In genomic region chr19:49552749-49553148, GRCh38 we compare ENCODE assay signal across 12 cellular contexts. TPM values are rescaled to one million over a fixed set of nuclear protein-coding genes. Genes with fewer than 3 reads are reported as not detected.
DNase-seq lines count a peak whose midpoint lies in the region; FAIRE-seq and TF ChIP-seq lines count a peak whose summit lies in the region.
"Had no signal": no experiment of that assay in that cellular context is flagged by ENCODE, and none has a peak within 500 bp of the region (broad histone marks: within the 10 kb centered on the region; RNA-seq: fewer than 3 reads in every experiment).

No MANE protein-coding gene starts in this region.

- peak; percentile 14 for TF ChIP-seq POLR2A in transverse colon (IDR thresholded peaks at IDR 0.05)

- H3K27me3 ChIP-seq in keratinocyte (ENCODE audit: control insufficient read depth, extremely low read depth, insufficient read depth, low read length) (no peaks in the 10 kb centered on the region), transverse colon (no peaks in the 10 kb centered on the region)

- no peak overlapping the region for H3K9ac ChIP-seq in keratinocyte (ENCODE audit: control insufficient read depth, extremely low read depth, insufficient read depth, low read length)

- no peak overlapping the region for H2AFZ ChIP-seq in keratinocyte (ENCODE audit: control insufficient read depth, low read length)

- peaks cover 15% of the 10 kb centered on the region for H3K4me1 ChIP-seq in keratinocyte (ENCODE audit: control insufficient read depth, extremely low read depth, insufficient read depth, low read length)
- H3K4me1 ChIP-seq in transverse colon: peaks cover 22 to 63% (median 48%) of the 10 kb centered on the region in 4 donors

- H3K9me1 ChIP-seq in keratinocyte (ENCODE audit: control insufficient read depth, extremely low read depth, insufficient read depth, low read length): no peaks in the 10 kb centered on the region

- in situ Hi-C loops in transverse colon (cut with MboI; ENCODE audit: low pct_ligation_motif_present in 1 of 4, low pct_unique_long_range_greater_than_20kb in 1 of 4, low sequenced_read_pairs in 3 of 4): no loop called here

- no peaks in the 10 kb centered on the region for H4K20me1 ChIP-seq in keratinocyte (ENCODE audit: control insufficient read depth, extremely low read depth, insufficient read depth, low read length)

- H3K4me3 ChIP-seq in keratinocyte (ENCODE audit: control insufficient read depth in 2 of 3, extremely low read depth in 1 of 3, insufficient read depth in 2 of 3, low read depth in 1 of 3, low read length in 3 of 3): no peak overlapping the region
- H3K4me3 ChIP-seq in transverse colon: no peak overlapping the region

- TF ChIP-seq CTCF in keratinocyte (optimal IDR thresholded peaks at IDR 0.05 in 1 of 3, IDR thresholded peaks at IDR 0.05 in 1 of 3, conservative IDR thresholded peaks at IDR 0.05 in 1 of 3; ENCODE audit: extremely low read depth in 1 of 3, insufficient read depth in 2 of 3, low read length in 3 of 3) (no peak), transverse colon (IDR thresholded peaks at IDR 0.05) (no peak)

- intact Hi-C loops in transverse colon (cut with DNase I; ENCODE audit: low total_unique reads): no loop called here
- intact Hi-C loops in posterior vena cava (cut with DNase I): no loop called here

- H3K36me3 ChIP-seq in keratinocyte (ENCODE audit: control insufficient read depth in 2 of 2, extremely low read depth in 1 of 2, insufficient read depth in 2 of 2, low read length in 2 of 2) (peaks cover 12 to 19% of the 10 kb centered on the region in 2 experiments), transverse colon (peaks cover 0 to 15% (median 6%) of the 10 kb centered on the region in 4 donors)

- H3K4me2 ChIP-seq in keratinocyte (ENCODE audit: control insufficient read depth, extremely low read depth, insufficient read depth, low read depth, low read length): no peak overlapping the region

- H3K9me3 ChIP-seq in keratinocyte (ENCODE audit: control insufficient read depth, low read depth, low read length): no peaks in the 10 kb centered on the region
- H3K9me3 ChIP-seq in transverse colon: no peaks in the 10 kb centered on the region

- 36 to 46% methylated on average over 6 to 11 of the region's 11 CpGs for WGBS in transverse colon (ENCODE audit: low coverage in 1 of 2), 2 donors

- dilution Hi-C loops in keratinocyte (cut with MboI; ENCODE audit: extremely low pct_ligation_motif_present, low sequenced_read_pairs): no loop called here

- no peak for TF ChIP-seq EP300 in transverse colon (IDR thresholded peaks at IDR 0.05; ENCODE audit: low read depth)

- no peaks in the 10 kb centered on the region for H3K79me2 ChIP-seq in keratinocyte (ENCODE audit: control insufficient read depth, insufficient read depth, low read length)

- FAIRE-seq in keratinocyte (lab: Jason Lieb, UNC) (peak; percentile 78), urothelium cell line (lab: Jason Lieb, UNC) (no peak)

- no peak overlapping the region for H3K27ac ChIP-seq in keratinocyte (ENCODE audit: control insufficient read depth, insufficient read depth, low read length)
- peak overlapping the region; percentile 78 to 87 (median 84) for H3K27ac ChIP-seq in transverse colon

- peak; percentile 18 to 73 (median 54) for DNase-seq in stimulated activated naive CD4-positive, alpha-beta T cell (lab: John Stamatoyannopoulos, UW)
- DNase-seq in stimulated activated naive CD4-positive, alpha-beta T cell treated with Interleukin-2 at 50 U/mL for 16 hours (lab: John Stamatoyannopoulos, UW): no peak
- peak; percentile 60 for DNase-seq in activated T-cell treated with anti-CD3 and anti-CD28 coated beads, Interleukin-2, amount 50 U/mL, for 1 hour
- DNase-seq in keratinocyte (ENCODE audit: low read depth, low spot score) (no peak), transverse colon (no peak), urothelium cell line (ENCODE audit: low spot score) (no peak), posterior vena cava (ENCODE audit: low spot score) (no peak), NCI-H226 (no peak)
- DNase-seq: activated effector memory CD4-positive, alpha-beta T cell treated with Interleukin-2 at 50 U/mL for 16 hours; NCI-H2081 treated with DMSO at 0.1 percent for 48 hours had no signal

RNA-seq across cellular contexts. Expression of gene RCN3, which starts 24.9 kb away (rescaled TPM):
- 0.10 to 0.14 TPM in 2 of 3 replicates, not detected in the other for polyA plus RNA-seq in keratinocyte
- polyA plus RNA-seq in keratinocyte (2011; ENCODE audit: low read depth): 0.30 TPM
- polyA plus RNA-seq in keratinocyte (2011; cell fraction: cytosol; rRNA removed): 0.11 TPM in 1 of 2 replicates, not detected in the other
- polyA plus RNA-seq in keratinocyte (2011; cell fraction: nucleus; rRNA removed): 0.28 and 0.59 TPM in 2 replicates
- polyA plus RNA-seq in keratinocyte (2012; ENCODE audit: low replicate concordance): 0.23 and 0.45 TPM in 2 replicates
- 0.30 TPM in 1 of 3 replicates, not detected in the others for polyA minus RNA-seq in keratinocyte
- not detected for polyA minus RNA-seq in keratinocyte (2011; cell fraction: cytosol; rRNA and poly(A)+ RNA removed)
- polyA minus RNA-seq in keratinocyte (2011; cell fraction: nucleus; rRNA and poly(A)+ RNA removed): not detected in 2 replicates
- total RNA-seq in transverse colon (100 to 1,000 TPM in 1 of 4 donors, 10 to 100 TPM in 3; 26.2 to 119 (median 57.4) TPM), posterior vena cava (100 to 1,000 TPM in 1 of 2 donors, 10 to 100 TPM in 1; 94.0 to 128 TPM)

RNA-seq across cellular contexts. Expression of gene NOSIP, which starts 27.6 kb away (rescaled TPM):
- 36.6 to 63.6 TPM (median 42.7 TPM) in 3 replicates for polyA plus RNA-seq in keratinocyte
- 32.6 TPM for polyA plus RNA-seq in keratinocyte (2011; ENCODE audit: low read depth)
- polyA plus RNA-seq in keratinocyte (2011; cell fraction: cytosol; rRNA removed): 27.3 and 64.3 TPM in 2 replicates
- polyA plus RNA-seq in keratinocyte (2011; cell fraction: nucleus; rRNA removed): 59.7 and 72.5 TPM in 2 replicates
- polyA plus RNA-seq in keratinocyte (2012; ENCODE audit: low replicate concordance): 47.6 and 59.5 TPM in 2 replicates
- 53.5 to 99.5 TPM (median 61.1 TPM) in 3 replicates for polyA minus RNA-seq in keratinocyte
- polyA minus RNA-seq in keratinocyte (2011; cell fraction: cytosol; rRNA and poly(A)+ RNA removed): 64.5 TPM
- polyA minus RNA-seq in keratinocyte (2011; cell fraction: nucleus; rRNA and poly(A)+ RNA removed): 19.3 and 27.6 TPM in 2 replicates
- total RNA-seq in transverse colon (100 to 1,000 TPM in 1 of 4 donors, 10 to 100 TPM in 3; 56.5 to 105 (median 74.4) TPM), posterior vena cava (10 to 100 TPM; 35.8 to 36.0 TPM)

RNA-seq across cellular contexts. Expression of gene PRRG2, which starts 28.4 kb away (rescaled TPM):
- 5.2 to 7.5 TPM (median 5.3 TPM) in 3 replicates for polyA plus RNA-seq in keratinocyte
- polyA plus RNA-seq in keratinocyte (2011; ENCODE audit: low read depth): 1.6 TPM
- 3.7 and 5.6 TPM in 2 replicates for polyA plus RNA-seq in keratinocyte (2011; cell fraction: cytosol; rRNA removed)
- polyA plus RNA-seq in keratinocyte (2011; cell fraction: nucleus; rRNA removed): 8.5 and 9.8 TPM in 2 replicates
- 6.4 and 7.6 TPM in 2 replicates for polyA plus RNA-seq in keratinocyte (2012; ENCODE audit: low replicate concordance)
- 1.8 to 4.1 TPM (median 3.2 TPM) in 3 replicates for polyA minus RNA-seq in keratinocyte
- polyA minus RNA-seq in keratinocyte (2011; cell fraction: cytosol; rRNA and poly(A)+ RNA removed): 4.2 TPM
- polyA minus RNA-seq in keratinocyte (2011; cell fraction: nucleus; rRNA and poly(A)+ RNA removed): 2.6 and 3.7 TPM in 2 replicates
- total RNA-seq in transverse colon: 10 to 100 TPM in 2 of 4 donors, 1 to 10 TPM in 1, under 1 TPM in 1; 0.40 to 22.7 (median 12.2) TPM
- total RNA-seq in posterior vena cava: under 1 TPM; 0.46 to 0.52 TPM
- total RNA-seq: G401, skeletal muscle tissue had no signal

RNA-seq across cellular contexts. Expression of gene PRR12, which starts 38.2 kb away (rescaled TPM):
- polyA plus RNA-seq in keratinocyte: 0.35 to 1.1 TPM (median 0.42 TPM) in 3 replicates
- polyA plus RNA-seq in keratinocyte (2011; ENCODE audit: low read depth): 3.8 TPM
- polyA plus RNA-seq in keratinocyte (2011; cell fraction: cytosol; rRNA removed): 0.40 and 1.4 TPM in 2 replicates
- 4.6 and 7.6 TPM in 2 replicates for polyA plus RNA-seq in keratinocyte (2011; cell fraction: nucleus; rRNA removed)
- polyA plus RNA-seq in keratinocyte (2012; ENCODE audit: low replicate concordance): 4.7 and 10.2 TPM in 2 replicates
- polyA minus RNA-seq in keratinocyte: 0.86 to 6.1 TPM (median 0.99 TPM) in 3 replicates
- polyA minus RNA-seq in keratinocyte (2011; cell fraction: cytosol; rRNA and poly(A)+ RNA removed): 3.8 TPM
- 5.1 and 5.4 TPM in 2 replicates for polyA minus RNA-seq in keratinocyte (2011; cell fraction: nucleus; rRNA and poly(A)+ RNA removed)
- 10 to 100 TPM; 12.2 to 54.7 (median 30.0) TPM for total RNA-seq in transverse colon
- 10 to 100 TPM; 18.8 to 21.7 TPM for total RNA-seq in posterior vena cava

RNA-seq across cellular contexts. Expression of gene FCGRT, which starts 40.3 kb away (rescaled TPM):
- 12.0 to 12.8 TPM (median 12.3 TPM) in 3 replicates for polyA plus RNA-seq in keratinocyte
- polyA plus RNA-seq in keratinocyte (2011; ENCODE audit: low read depth): 8.2 TPM
- polyA plus RNA-seq in keratinocyte (2011; cell fraction: cytosol; rRNA removed): 4.2 and 9.1 TPM in 2 replicates
- polyA plus RNA-seq in keratinocyte (2011; cell fraction: nucleus; rRNA removed): 16.5 and 20.4 TPM in 2 replicates
- polyA plus RNA-seq in keratinocyte (2012; ENCODE audit: low replicate concordance): 15.5 and 20.2 TPM in 2 replicates
- 5.6 to 8.2 TPM (median 5.8 TPM) in 3 replicates for polyA minus RNA-seq in keratinocyte
- 15.2 TPM for polyA minus RNA-seq in keratinocyte (2011; cell fraction: cytosol; rRNA and poly(A)+ RNA removed)
- polyA minus RNA-seq in keratinocyte (2011; cell fraction: nucleus; rRNA and poly(A)+ RNA removed): 5.4 and 7.1 TPM in 2 replicates
- total RNA-seq in transverse colon: 100 to 1,000 TPM; 425 to 562 (median 519) TPM
- total RNA-seq in posterior vena cava: 100 to 1,000 TPM; 192 to 304 TPM

Comparison
In these comparisons a context has a peak if more than half of its experiments do, and no peak if none do; other contexts are left out.
1. DNase-seq: peak in stimulated activated naive CD4-positive, alpha-beta T cell (6 of 6) and activated T-cell treated with anti-CD3 and anti-CD28 coated beads, Interleukin-2, amount 50 U/mL, for 1 hour (single experiment); none in stimulated activated naive CD4-positive, alpha-beta T cell treated with Interleukin-2 at 50 U/mL for 16 hours (single experiment), keratinocyte (single experiment), transverse colon (single experiment), urothelium cell line (single experiment), posterior vena cava (single experiment) and NCI-H226 (single experiment).